ENCODE assay signal across 8 cellular contexts in the genomic region with DNA sequence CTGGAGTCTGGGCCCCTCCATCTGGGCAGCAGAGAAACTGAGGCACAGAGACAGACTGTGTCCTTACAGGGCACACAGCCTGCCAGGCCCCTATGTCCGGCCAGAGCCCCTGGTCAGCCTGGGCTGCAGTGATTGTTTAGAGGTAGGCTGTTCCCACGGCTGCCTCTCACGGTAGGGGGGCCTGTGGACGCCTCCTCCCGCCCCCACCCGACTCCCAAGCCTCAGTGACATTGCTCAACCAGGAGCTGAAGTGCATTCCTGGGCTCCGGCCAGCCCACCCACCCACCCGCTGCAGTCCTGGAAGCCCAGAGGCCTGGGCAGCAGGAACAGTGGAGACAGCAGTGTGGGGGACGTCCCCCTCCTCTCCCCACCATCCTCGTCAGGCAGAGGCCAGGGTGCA. TPM values are rescaled to one million over a fixed set of nuclear protein-coding genes. Genes with fewer than 3 reads are reported as not detected.
"Had no signal": no experiment of that assay in that cellular context is flagged by ENCODE, and none has a peak within 500 bp of the region (broad histone marks: within the 10 kb centered on the region; RNA-seq: fewer than 3 reads in every experiment).

No MANE protein-coding gene starts in this region.

RNA-seq across cellular contexts. Expression of a gene that starts 4.5 kb away (rescaled TPM):
- total RNA-seq: LHCN-M2, MCF 10A, NCI-H460, OCI-LY7, PC-9, Right ventricle myocardium inferior, RPMI7951, SK-MEL-5 had no signal

RNA-seq across cellular contexts. Expression of a gene that starts 14.1 kb away (rescaled TPM):
- total RNA-seq: MCF 10A, RPMI7951 had no signal
